ENCODE assay signal across 8 cellular contexts in genomic region chr19:55643003-55643732, GRCh38. TPM values are rescaled to one million over a fixed set of nuclear protein-coding genes. Genes with fewer than 3 reads are reported as not detected.
DNase-seq lines count a peak whose midpoint lies in the region; ATAC-seq and TF ChIP-seq lines count a peak whose summit lies in the region.

Gene ZNF581 (plus strand): TSS chr19:55643649. CDS start chr19:55644572, 923 bp downstream.

- H3K4me1 ChIP-seq in mononuclear cell (ENCODE audit: insufficient read depth, low read length), result peaks cover 64% of the 10 kb centered on the region

- DNase-seq in HPDE6-E6E7 (ENCODE audit: extremely low spot score), result peak; percentile 73
- peak; percentile 89 for DNase-seq in OCI-M1 (lab: John Stamatoyannopoulos, UW)
- peak; percentile 74 for DNase-seq in activated T-cell treated with anti-CD3 and anti-CD28 coated beads for 4 hours
- peak; percentile 86 for DNase-seq in epithelial cell of esophagus (ENCODE audit: low read depth)
- DNase-seq in stimulated activated CD8-positive, alpha-beta memory T cell treated with anti-CD3 and anti-CD28 coated beads, Interleukin-4, amount 100 ng/mL, for 24 hours (ENCODE audit: low read depth), result peak; percentile 69

- TF ChIP-seq CTCF in GM12875 (IDR thresholded peaks at IDR 0.05; ENCODE audit: borderline replicate concordance, insufficient read depth, low read depth, low read length) (no peak), epithelial cell of esophagus (IDR thresholded peaks at IDR 0.05; ENCODE audit: insufficient read depth, low read depth, low read length, missing control alignments) (no peak)

- H3K4me3 ChIP-seq in GM12875 (ENCODE audit: low read depth, low read length), result peak within 1 kb of the TSS; percentile 80
- peak within 1 kb of the TSS; percentile 80 for H3K4me3 ChIP-seq in epithelial cell of esophagus (ENCODE audit: low read length)
- H3K4me3 ChIP-seq in mononuclear cell (ENCODE audit: low read length), result peak within 1 kb of the TSS; percentile 54

- no peaks in the 10 kb centered on the region for H3K9me3 ChIP-seq in mononuclear cell (ENCODE audit: low read depth, low read length)

- no peaks in the 10 kb centered on the region for H3K27me3 ChIP-seq in mononuclear cell (ENCODE audit: insufficient read depth, low read length)

- no peak for ATAC-seq in GM19452 (IDR thresholded peaks at IDR 0.05; ENCODE audit: unreplicated experiment)

RNA-seq across cellular contexts. Expression of gene ZNF581, which starts in this region (rescaled TPM):
- total RNA-seq in mononuclear cell, result 19.0 TPM
